8 cellular contexts compared by ENCODE assay signal in genomic region chr6:33744001-33744848, GRCh38. TPM values are rescaled to one million over a fixed set of nuclear protein-coding genes. Genes with fewer than 3 reads are reported as not detected.
DNase-seq lines count a peak whose midpoint lies in the region; ATAC-seq and TF ChIP-seq lines count a peak whose summit lies in the region.

No MANE protein-coding gene starts in this region.

- no peaks in the 10 kb centered on the region for H4K20me1 ChIP-seq in PC-9 (ENCODE audit: insufficient read depth)

- H3K9me3 ChIP-seq in PC-9 (ENCODE audit: insufficient read depth, low read depth): no peaks in the 10 kb centered on the region

- H3K27me3 Mint-ChIP-seq in activated T-cell treated with anti-CD3 and anti-CD28 coated beads, Interleukin-2, amount 50 U/mL, for 4 hours (ENCODE audit: low read depth): peaks cover 10% of the 10 kb centered on the region
- H3K27me3 Mint-ChIP-seq in nephron progenitor cell (ENCODE audit: low read depth, poor library complexity): peaks cover 7% of the 10 kb centered on the region

- peaks cover 20% of the 10 kb centered on the region; the same call in 1 of the 2 replicates for H3F3A ChIP-seq in PC-9 (ENCODE audit: insufficient read depth, low read depth)

- CTCF ChIA-PET in PC-9 (lab: Charles Lee): interaction anchor here (0.8 to 1.6 kb wide), 3 partner anchors 18 to 289 kb away, joined by 3 to 7 read pairs (median 3); partner anchors contain the start of gene UQCC2

- no peaks in the 10 kb centered on the region for H3K9me3 Mint-ChIP-seq in activated T-cell treated with anti-CD3 and anti-CD28 coated beads, Interleukin-2, amount 50 U/mL, for 4 hours
- no peaks in the 10 kb centered on the region for H3K9me3 Mint-ChIP-seq in nephron progenitor cell

- BruUV-seq in PC-9 (replicated peaks; lab: Mats Ljungman, UMichigan): no TSS peak

- POLR2A ChIA-PET in PC-9 (lab: Charles Lee; ENCODE audit: unreplicated experiment): interaction anchor here (0.5 to 0.6 kb wide), 2 partner anchors 11 to 19 kb away, joined by 10 to 14 read pairs; no protein-coding TSS in a partner anchor

- intact Hi-C loops in PC-9 (cut with micrococcal nuclease; ENCODE audit: unreplicated experiment): loop anchor here (1.0 kb wide), 1 partner anchor 18 kb away; no protein-coding TSS in a partner anchor

- peak overlapping the region; percentile 61 for H3K4me2 ChIP-seq in PC-9

- H3K4me1 Mint-ChIP-seq in activated T-cell treated with anti-CD3 and anti-CD28 coated beads, Interleukin-2, amount 50 U/mL, for 4 hours (ENCODE audit: low read depth): peaks cover 4% of the 10 kb centered on the region
- H3K4me1 Mint-ChIP-seq in nephron progenitor cell: peaks cover 86% of the 10 kb centered on the region

- no peaks in the 10 kb centered on the region for H3K79me2 ChIP-seq in PC-9 (ENCODE audit: low read depth)

- no peak overlapping the region for H2AFZ ChIP-seq in PC-9

- TF ChIP-seq CTCF in PC-9 (conservative IDR thresholded peaks at IDR 0.05) (peak; percentile 97), fibroblast of pulmonary artery (IDR thresholded peaks at IDR 0.05; ENCODE audit: low read length, missing control alignments) (peak; percentile 98), nephron progenitor cell (IDR thresholded peaks at IDR 0.05) (peak; percentile 88)

- 0 out of 2 replicates have a peak overlapping the region, but pooled peaks have one; percentile 3 for H3K27ac ChIP-seq in PC-9

- peak overlapping the region; percentile 18; the same call in 1 of the 2 replicates for H3K4me3 ChIP-seq in PC-9
- no peak overlapping the region for H3K4me3 ChIP-seq in fibroblast of pulmonary artery (replicated peaks; ENCODE audit: low read depth, low read length)

- no peaks in the 10 kb centered on the region for H3K27me3 ChIP-seq in PC-9 (ENCODE audit: insufficient read depth, low read depth)

- no peak overlapping the region for H3K4me3 Mint-ChIP-seq in activated T-cell treated with anti-CD3 and anti-CD28 coated beads, Interleukin-2, amount 50 U/mL, for 4 hours
- peak overlapping the region; percentile 55 for H3K4me3 Mint-ChIP-seq in nephron progenitor cell

- H3K4me1 ChIP-seq in PC-9 (replicated peaks; ENCODE audit: insufficient read depth): peaks cover 43% of the 10 kb centered on the region

- DNase-seq in Caki2 (ENCODE audit: low read depth) (peak; percentile 65), LHCN-M2 (ENCODE audit: low read depth) (peak; percentile 85), PC-9 (peak; percentile 68 to 90), fibroblast of pulmonary artery (ENCODE audit: low read depth) (peak; percentile 83), nephron progenitor cell (peak; percentile 82)
- peak; percentile 70 for DNase-seq in activated T-cell treated with anti-CD3 and anti-CD28 coated beads, Interleukin-2, amount 50 U/mL, for 4 hours
- peak; percentile 57 for DNase-seq in stimulated activated naive CD4-positive, alpha-beta T cell treated with Interleukin-2 at 50 U/mL for 16 hours (lab: John Stamatoyannopoulos, UW)

- H3K9me2 ChIP-seq in PC-9 (ENCODE audit: insufficient read depth): no peaks in the 10 kb centered on the region

- in situ Hi-C loops in Caki2 (cut with HindIII; ENCODE audit: low pct_unique_long_range_greater_than_20kb, low sequenced_read_pairs): no loop called here

- H3K36me3 Mint-ChIP-seq in activated T-cell treated with anti-CD3 and anti-CD28 coated beads, Interleukin-2, amount 50 U/mL, for 4 hours (ENCODE audit: insufficient read depth): no peaks in the 10 kb centered on the region
- H3K36me3 Mint-ChIP-seq in nephron progenitor cell (ENCODE audit: low read depth): no peaks in the 10 kb centered on the region

- peak; percentile 85 to 89 for ATAC-seq in activated T-cell treated with anti-CD3 and anti-CD28 coated beads, Interleukin-2, amount 50 U/mL, for 4 hours
- ATAC-seq in GM18870 (IDR thresholded peaks at IDR 0.05; ENCODE audit: unreplicated experiment): no peak

- no peak overlapping the region for H3K27ac Mint-ChIP-seq in nephron progenitor cell

- no peaks in the 10 kb centered on the region for H3K36me3 ChIP-seq in PC-9 (ENCODE audit: low read depth)

RNA-seq across cellular contexts. Expression of gene IP6K3, which starts 2.5 kb away (rescaled TPM):
- 0.07 and 0.12 TPM in 2 replicates for total RNA-seq in Caki2 (2014; rRNA removed; shearing (Covaris generic); ENCODE audit: low replicate concordance)
- 62.6 and 88.2 TPM in 2 replicates for total RNA-seq in LHCN-M2 (2014; rRNA removed)
- 41.8 TPM for polyA plus RNA-seq in LHCN-M2 (2012)
- not detected in 2 replicates for total RNA-seq in PC-9 (2021)
- total RNA-seq in activated T-cell treated with anti-CD3 and anti-CD28 coated beads, Interleukin-2, amount 50 U/mL, for 4 hours: not detected

RNA-seq across cellular contexts. Expression of gene UQCC2, which starts 32.7 kb away (rescaled TPM):
- 41.7 and 68.5 TPM in 2 replicates for total RNA-seq in Caki2 (2014; rRNA removed; shearing (Covaris generic); ENCODE audit: low replicate concordance)
- 36.4 and 48.7 TPM in 2 replicates for total RNA-seq in LHCN-M2 (2014; rRNA removed)
- polyA plus RNA-seq in LHCN-M2 (2012): 288 TPM
- total RNA-seq in PC-9 (2021): 71.2 and 72.9 TPM in 2 replicates
- 100 to 1,000 TPM; 108 to 142 (median 110) TPM for total RNA-seq in activated T-cell treated with anti-CD3 and anti-CD28 coated beads, Interleukin-2, amount 50 U/mL, for 4 hours

RNA-seq across cellular contexts. Expression of gene LEMD2, which starts 44.7 kb away (rescaled TPM):
- total RNA-seq in Caki2 (2014; rRNA removed; shearing (Covaris generic); ENCODE audit: low replicate concordance): 150 and 167 TPM in 2 replicates
- total RNA-seq in LHCN-M2 (2014; rRNA removed) (52.5 and 57.8 TPM in 2 replicates), PC-9 (2021) (65.9 and 66.5 TPM in 2 replicates)
- polyA plus RNA-seq in LHCN-M2 (2012): 37.1 TPM
- total RNA-seq in activated T-cell treated with anti-CD3 and anti-CD28 coated beads, Interleukin-2, amount 50 U/mL, for 4 hours: 10 to 100 TPM; 44.4 to 51.8 (median 49.5) TPM

RNA-seq across cellular contexts. Expression of gene MLN, which starts 59.6 kb away (rescaled TPM):
- not detected in 2 replicates for total RNA-seq in Caki2 (2014; rRNA removed; shearing (Covaris generic); ENCODE audit: low replicate concordance)
- total RNA-seq in LHCN-M2 (2014; rRNA removed) (not detected in 2 replicates), PC-9 (2021) (not detected in 2 replicates)
- polyA plus RNA-seq in LHCN-M2 (2012): not detected
- total RNA-seq in activated T-cell treated with anti-CD3 and anti-CD28 coated beads, Interleukin-2, amount 50 U/mL, for 4 hours: not detected

Comparison
In these comparisons a context has a peak if more than half of its experiments do, and no peak if none do; other contexts are left out.
1. RNA of gene IP6K3, which starts 2.5 kb away (total RNA-seq): 62.6 to 88.2 TPM in LHCN-M2; 0.07 to 0.12 TPM in Caki2, not detected in PC-9 and not detected in activated T-cell treated with anti-CD3 and anti-CD28 coated beads, Interleukin-2, amount 50 U/mL, for 4 hours; every median in the first group is over 10 times any median in the second.
2. Peak in every context shown above with its lines, with median percentiles within 50 percentile points of each other: DNase-seq and CTCF ChIP-seq.